Comparison of ENCODE assay signal across 19 cellular contexts in genomic region chr4:113838421-113838820, GRCh38.
DNase-seq lines count a peak whose midpoint lies in the region; ATAC-seq and TF ChIP-seq lines count a peak whose summit lies in the region.
"Had no signal": no experiment of that assay in that cellular context is flagged by ENCODE, and none has a peak within 500 bp of the region (broad histone marks: within the 10 kb centered on the region; RNA-seq: fewer than 3 reads in every experiment).

No MANE protein-coding gene starts in this region.

- no peaks in the 10 kb centered on the region for H3K9me3 ChIP-seq in mammary epithelial cell (replicated peaks; ENCODE audit: insufficient read depth, low read length)
- no peaks in the 10 kb centered on the region for H3K9me3 ChIP-seq in OCI-LY7 (ENCODE audit: low read length)

- no peak for TF ChIP-seq CTCF in MCF 10A (IDR thresholded peaks at IDR 0.05; ENCODE audit: unreplicated experiment)
- no peak for TF ChIP-seq CTCF in mammary epithelial cell (conservative IDR thresholded peaks at IDR 0.05 in 1 of 2, IDR thresholded peaks at IDR 0.05 in 1 of 2; ENCODE audit: extremely low read depth in 1 of 2, insufficient read depth in 1 of 2, low read depth in 1 of 2, low read length in 2 of 2)
- TF ChIP-seq CTCF in HFFc6 (IDR thresholded peaks at IDR 0.05) = no peak
- TF ChIP-seq CTCF in OCI-LY7 (conservative IDR thresholded peaks at IDR 0.05; ENCODE audit: low read length) = no peak

- CTCF ChIA-PET in MCF 10A (lab: Yijun Ruan, JAX) = interaction anchor here (0.5 to 0.9 kb wide), 4 partner anchors 27 to 379 kb away, joined by 3 to 5 read pairs (median 4); no protein-coding TSS in a partner anchor
- CTCF ChIA-PET in mammary epithelial cell (lab: Charles Lee; ENCODE audit: low non-redundant PET) = no interaction called here
- CTCF ChIA-PET in OCI-LY7 (lab: Charles Lee; ENCODE audit: unreplicated experiment) = no interaction called here

- 100% methylated on average over 2 of the region's 2 CpGs for WGBS in mammary epithelial cell (ENCODE audit: low coverage, missing lambda C conversion rate)

- in situ Hi-C loops in mammary epithelial cell (cut with MboI; ENCODE audit: low sequenced_read_pairs in 2 of 2) = no loop called here

- H3K36me3 ChIP-seq in mammary epithelial cell (ENCODE audit: insufficient read depth, low read length) (no peaks in the 10 kb centered on the region), OCI-LY7 (ENCODE audit: insufficient read depth, low read length) (no peaks in the 10 kb centered on the region)

- H3K27me3 Mint-ChIP-seq in MCF 10A (ENCODE audit: insufficient read depth, unreplicated experiment) = no peaks in the 10 kb centered on the region
- H3K27me3 Mint-ChIP-seq in HFFc6 (ENCODE audit: insufficient read depth) = no peaks in the 10 kb centered on the region
- H3K27me3 Mint-ChIP-seq in stimulated activated memory B cell treated with anti-CD40 and anti-IgM and Interleukin-4, amounts not matched to agents 10 μg/mL and 1 μg/mL and 100 μg/mL, for 72 hours = no peaks in the 10 kb centered on the region

- H3K4me1 ChIP-seq in mammary epithelial cell (ENCODE audit: insufficient read depth, low read length) = peaks cover 16% of the 10 kb centered on the region
- H3K4me1 ChIP-seq in OCI-LY7 (ENCODE audit: insufficient read depth, low read length, poor library complexity, severe bottlenecking) = peaks cover 20% of the 10 kb centered on the region

- H3K9me3 Mint-ChIP-seq in MCF 10A (ENCODE audit: unreplicated experiment) (no peaks in the 10 kb centered on the region), HFFc6 (no peaks in the 10 kb centered on the region)
- H3K9me3 Mint-ChIP-seq in stimulated activated memory B cell treated with anti-CD40 and anti-IgM and Interleukin-4, amounts not matched to agents 10 μg/mL and 1 μg/mL and 100 μg/mL, for 72 hours = no peaks in the 10 kb centered on the region
- H3K9me3 Mint-ChIP-seq: T-helper 1 cell treated with Interleukin-12 subunit alpha and Interleukin-12 subunit beta and Interleukin-4 antibody, amounts not matched to agents 30 μg/mL and 1 μg/mL, for 36 hours had no signal

- H3K4me3 Mint-ChIP-seq in MCF 10A (ENCODE audit: unreplicated experiment) (no peak overlapping the region), HFFc6 (no peak overlapping the region)
- H3K4me3 Mint-ChIP-seq in stimulated activated memory B cell treated with anti-CD40 and anti-IgM and Interleukin-4, amounts not matched to agents 10 μg/mL and 1 μg/mL and 100 μg/mL, for 72 hours = no peak overlapping the region
- H3K4me3 Mint-ChIP-seq: T-helper 1 cell treated with Interleukin-12 subunit alpha and Interleukin-12 subunit beta and Interleukin-4 antibody, amounts not matched to agents 30 μg/mL and 1 μg/mL, for 36 hours had no signal

- BruUV-seq in MCF 10A (replicated peaks; lab: Mats Ljungman, UMichigan) = no TSS peak
- no TSS peak for BruUV-seq in mammary epithelial cell (replicated peaks; lab: Mats Ljungman, UMichigan)
- no TSS peak for BruUV-seq in OCI-LY7 (replicated peaks; lab: Mats Ljungman, UMichigan)

- ATAC-seq in stimulated activated memory B cell treated with anti-CD40 and anti-IgM and Interleukin-4, amounts not matched to agents 10 μg/mL and 1 μg/mL and 100 μg/mL, for 72 hours = no peak
- ATAC-seq in GM18858 (IDR thresholded peaks at IDR 0.05; ENCODE audit: unreplicated experiment) = no peak
- ATAC-seq: HCT116, HepG2 had no signal

- no peaks in the 10 kb centered on the region for H3K9me2 ChIP-seq in OCI-LY7 (ENCODE audit: insufficient read depth, low read length)

- H3K4me2 ChIP-seq in mammary epithelial cell (ENCODE audit: insufficient read depth, low read depth, low read length) (no peak overlapping the region), OCI-LY7 (ENCODE audit: low read length) (0 out of 2 replicates have a peak overlapping the region, but pooled peaks have one; percentile 56)

- POLR2A ChIA-PET in MCF 10A (lab: Yijun Ruan, JAX) = interaction anchor here (0.6 to 1.8 kb wide), 4 partner anchors 12 to 157 kb away, joined by 3 to 6 read pairs (median 4); no protein-coding TSS in a partner anchor
- POLR2A ChIA-PET in OCI-LY7 (lab: Charles Lee) = interaction anchor here (0.5 to 1.1 kb wide), 3 partner anchors 12 to 411 kb away, joined by 3 to 4 read pairs (median 3); no protein-coding TSS in a partner anchor

- H3K27ac ChIP-seq in mammary epithelial cell (ENCODE audit: insufficient read depth, low read depth, low read length) (no peak overlapping the region), OCI-LY7 (ENCODE audit: low read depth, low read length, poor library complexity, severe bottlenecking) (no peak overlapping the region)

- intact Hi-C loops in MCF 10A (cut with micrococcal nuclease) (no loop called here), mammary epithelial cell (cut with micrococcal nuclease) (no loop called here), OCI-LY7 (cut with micrococcal nuclease; ENCODE audit: unreplicated experiment) (no loop called here)

- no peaks in the 10 kb centered on the region for H3K79me2 ChIP-seq in mammary epithelial cell (ENCODE audit: insufficient read depth, low read length)
- H3K79me2 ChIP-seq in OCI-LY7 (ENCODE audit: insufficient read depth, low read depth, low read length) = no peaks in the 10 kb centered on the region

- dilution Hi-C loops in mammary epithelial cell (cut with HindIII; ENCODE audit: low sequenced_read_pairs) = no loop called here

- no peak overlapping the region for H3K9ac ChIP-seq in mammary epithelial cell (ENCODE audit: insufficient read depth, low read length)

- no peaks in the 10 kb centered on the region for H4K20me1 ChIP-seq in mammary epithelial cell (ENCODE audit: insufficient read depth, low read length)
- H4K20me1 ChIP-seq in OCI-LY7 (ENCODE audit: insufficient read depth, low read length) = no peaks in the 10 kb centered on the region

- peaks cover 17% of the 10 kb centered on the region for H3K4me1 Mint-ChIP-seq in MCF 10A (ENCODE audit: insufficient read depth, unreplicated experiment)
- peaks cover 76% of the 10 kb centered on the region for H3K4me1 Mint-ChIP-seq in HFFc6 (ENCODE audit: low read depth)
- peaks cover 14% of the 10 kb centered on the region for H3K4me1 Mint-ChIP-seq in stimulated activated memory B cell treated with anti-CD40 and anti-IgM and Interleukin-4, amounts not matched to agents 10 μg/mL and 1 μg/mL and 100 μg/mL, for 72 hours

- H3K4me3 ChIP-seq in mammary epithelial cell (replicated peaks in 1 of 3; ENCODE audit: insufficient read depth in 1 of 3, low read depth in 2 of 3, low read length in 3 of 3) (no peak overlapping the region), OCI-LY7 (ENCODE audit: low read depth, low read length, poor library complexity, severe bottlenecking) (no peak overlapping the region)

- no peaks in the 10 kb centered on the region for H3K27me3 ChIP-seq in mammary epithelial cell (ENCODE audit: insufficient read depth, low read length)

- no peaks in the 10 kb centered on the region for H3K36me3 Mint-ChIP-seq in MCF 10A (ENCODE audit: insufficient read depth, unreplicated experiment)
- H3K36me3 Mint-ChIP-seq in HFFc6 (ENCODE audit: low read depth) = 0 out of 2 replicates have a peak, but pooled peaks cover 5% of the 10 kb centered on the region
- no peaks in the 10 kb centered on the region for H3K36me3 Mint-ChIP-seq in stimulated activated memory B cell treated with anti-CD40 and anti-IgM and Interleukin-4, amounts not matched to agents 10 μg/mL and 1 μg/mL and 100 μg/mL, for 72 hours

- H3K27ac Mint-ChIP-seq in MCF 10A (ENCODE audit: low read depth, unreplicated experiment) (peak overlapping the region; percentile 63), HFFc6 (peak overlapping the region; percentile 85)
- peak overlapping the region; percentile 74 for H3K27ac Mint-ChIP-seq in stimulated activated memory B cell treated with anti-CD40 and anti-IgM and Interleukin-4, amounts not matched to agents 10 μg/mL and 1 μg/mL and 100 μg/mL, for 72 hours
- H3K27ac Mint-ChIP-seq: T-helper 1 cell treated with Interleukin-12 subunit alpha and Interleukin-12 subunit beta and Interleukin-4 antibody, amounts not matched to agents 30 μg/mL and 1 μg/mL, for 36 hours had no signal

- H2AFZ ChIP-seq in mammary epithelial cell (ENCODE audit: low read depth, low read length) (no peak overlapping the region), OCI-LY7 (ENCODE audit: low read length) (no peak overlapping the region)

- DNase-seq in MCF 10A (ENCODE audit: unreplicated experiment) = no peak
- DNase-seq in mammary epithelial cell = no peak
- no peak for DNase-seq in HFFc6
- DNase-seq in OCI-LY7 (ENCODE audit: low spot score) = no peak
- no peak for DNase-seq in central memory CD4-positive, alpha-beta T cell
- DNase-seq in stimulated activated naive CD4-positive, alpha-beta T cell treated with Interleukin-2 at 50 U/mL for 16 hours (lab: John Stamatoyannopoulos, UW) = no peak
- DNase-seq: C1 segment of cervical spinal cord, DMS 273 treated with DMSO at 0.1 percent for 48 hours, DND-41, GOT3, KG1, NCI-H1105 treated with DMSO at 0.1 percent for 48 hours, NCI-H1694 treated with DMSO at 0.1 percent for 48 hours, SHP77 treated with DMSO at 0.1 percent for 48 hours had no signal
